Comparison of ENCODE assay signal across 17 cellular contexts in genomic region chr12:14946162-14946561, GRCh38. TPM values are rescaled to one million over a fixed set of nuclear protein-coding genes. Genes with fewer than 3 reads are reported as not detected.
A peak's percentile ranks its signal among the peaks of the same experiment; 100 is the strongest.
DNase-seq lines count a peak whose midpoint lies in the region; ATAC-seq and TF ChIP-seq lines count a peak whose summit lies in the region.
"Had no signal": no experiment of that assay in that cellular context is flagged by ENCODE, and none has a peak within 500 bp of the region (broad histone marks: within the 10 kb centered on the region; RNA-seq: fewer than 3 reads in every experiment).

No MANE protein-coding gene starts in this region.

- H3K9me3 ChIP-seq in vagina: no peaks in the 10 kb centered on the region

- H3K9me3 Mint-ChIP-seq in activated naive CD4-positive, alpha-beta T cell treated with anti-CD3 and anti-CD28 coated beads, Interleukin-2, amount 50 U/mL, for 72 hours: no peaks in the 10 kb centered on the region
- no peaks in the 10 kb centered on the region for H3K9me3 Mint-ChIP-seq in activated naive CD8-positive, alpha-beta T cell treated with anti-CD3 and anti-CD28 coated beads, Interleukin-2, amount 50 U/mL, for 24 hours
- no peaks in the 10 kb centered on the region for H3K9me3 Mint-ChIP-seq in naive B cell

- H3K27me3 Mint-ChIP-seq in activated naive CD8-positive, alpha-beta T cell treated with anti-CD3 and anti-CD28 coated beads, Interleukin-2, amount 50 U/mL, for 24 hours: no peaks in the 10 kb centered on the region
- no peaks in the 10 kb centered on the region for H3K27me3 Mint-ChIP-seq in naive B cell

- intact Hi-C loops in vagina (cut with DNase I): no loop called here

- TF ChIP-seq CTCF in vagina (IDR thresholded peaks at IDR 0.05) (no peak), GM20000 (IDR thresholded peaks at IDR 0.05; ENCODE audit: extremely low read depth, missing control alignments) (no peak)

- H3K4me3 ChIP-seq in vagina: no peak overlapping the region

- peaks cover 20% of the 10 kb centered on the region for H3K4me1 ChIP-seq in vagina

- no peaks in the 10 kb centered on the region for H3K27me3 ChIP-seq in vagina

- peak overlapping the region; percentile 31 for H3K27ac ChIP-seq in vagina

- peaks cover 63% of the 10 kb centered on the region for H3K4me1 Mint-ChIP-seq in activated naive CD8-positive, alpha-beta T cell treated with anti-CD3 and anti-CD28 coated beads, Interleukin-2, amount 50 U/mL, for 24 hours
- H3K4me1 Mint-ChIP-seq in naive B cell: peaks cover 40 to 55% (median 55%) of the 10 kb centered on the region in 3 donors

- ATAC-seq in activated naive CD4-positive, alpha-beta T cell treated with anti-CD3 and anti-CD28 coated beads, Interleukin-2, amount 50 U/mL, for 72 hours: no peak
- no peak for ATAC-seq in activated naive CD8-positive, alpha-beta T cell treated with anti-CD3 and anti-CD28 coated beads, Interleukin-2, amount 50 U/mL, for 24 hours
- no peak for ATAC-seq in naive B cell (ENCODE audit: low read depth in 2 of 2)
- no peak for ATAC-seq in GM18517 (IDR thresholded peaks at IDR 0.05; ENCODE audit: unreplicated experiment)

- peak overlapping the region; percentile 81 for H3K4me3 Mint-ChIP-seq in activated naive CD8-positive, alpha-beta T cell treated with anti-CD3 and anti-CD28 coated beads, Interleukin-2, amount 50 U/mL, for 24 hours
- H3K4me3 Mint-ChIP-seq in naive B cell: peak overlapping the region in 1 of 8 donors; percentile 4

- H3K36me3 Mint-ChIP-seq in activated naive CD4-positive, alpha-beta T cell treated with anti-CD3 and anti-CD28 coated beads, Interleukin-2, amount 50 U/mL, for 72 hours: peaks cover 73 to 88% of the 10 kb centered on the region in 2 donors
- H3K36me3 Mint-ChIP-seq in activated naive CD8-positive, alpha-beta T cell treated with anti-CD3 and anti-CD28 coated beads, Interleukin-2, amount 50 U/mL, for 24 hours (ENCODE audit: low read depth): peaks cover 87% of the 10 kb centered on the region
- H3K36me3 Mint-ChIP-seq in naive B cell: peaks cover 53 to 75% of the 10 kb centered on the region in 2 donors

- TF ChIP-seq POLR2A in vagina (IDR thresholded peaks at IDR 0.05): no peak

- H3K36me3 ChIP-seq in vagina: peaks cover 0 to 7% of the 10 kb centered on the region in 2 donors

- no peak for DNase-seq in activated naive CD4-positive, alpha-beta T cell treated with anti-CD3 and anti-CD28 coated beads, Interleukin-2, amount 50 U/mL, for 72 hours (ENCODE audit: low spot score in 2 of 2)
- no peak for DNase-seq in activated naive CD4-positive, alpha-beta T cell treated with Interleukin-2 at 50 U/mL for 16 hours
- no peak for DNase-seq in activated naive CD8-positive, alpha-beta T cell treated with anti-CD3 and anti-CD28 coated beads, Interleukin-2, amount 50 U/mL, for 24 hours
- DNase-seq in naive B cell (no peak), vagina (ENCODE audit: extremely low spot score in 2 of 2) (no peak), NCI-H526 treated with DMSO at 0.1 percent for 48 hours (lab: John Stamatoyannopoulos, UW) (no peak), GM20000 (ENCODE audit: low spot score) (no peak)
- DNase-seq: amygdala; effector CD8-positive, alpha-beta T cell; glutamatergic neuron; NCI-H1092; occipital lobe had no signal

- peak overlapping the region; percentile 92 for H3K27ac Mint-ChIP-seq in activated naive CD4-positive, alpha-beta T cell treated with anti-CD3 and anti-CD28 coated beads, Interleukin-2, amount 50 U/mL, for 72 hours
- peak overlapping the region; percentile 94 for H3K27ac Mint-ChIP-seq in activated naive CD8-positive, alpha-beta T cell treated with anti-CD3 and anti-CD28 coated beads, Interleukin-2, amount 50 U/mL, for 24 hours
- H3K27ac Mint-ChIP-seq in naive B cell: peak overlapping the region; percentile 84 to 97 (median 90)

RNA-seq across cellular contexts. Expression of gene ERP27, which starts 7.8 kb away (rescaled TPM):
- 1 to 10 TPM; 1.5 to 5.0 TPM for total RNA-seq in activated naive CD4-positive, alpha-beta T cell treated with anti-CD3 and anti-CD28 coated beads, Interleukin-2, amount 50 U/mL, for 72 hours
- 1 to 10 TPM; 2.4 to 4.8 (median 2.7) TPM for polyA plus RNA-seq in naive B cell (ENCODE audit: low read depth in 6 of 6)
- 2.2 TPM for total RNA-seq in vagina
- total RNA-seq: H4, occipital lobe had no signal

RNA-seq across cellular contexts. Expression of gene ARHGDIB, which starts 15.2 kb away (rescaled TPM):
- total RNA-seq in activated naive CD4-positive, alpha-beta T cell treated with anti-CD3 and anti-CD28 coated beads, Interleukin-2, amount 50 U/mL, for 72 hours: 100 to 1,000 TPM; 667 to 811 TPM
- polyA plus RNA-seq in naive B cell (ENCODE audit: low read depth in 6 of 6): 1,000 to 10,000 TPM; 2,706 to 4,844 (median 2,864) TPM
- total RNA-seq in vagina: 153 TPM

RNA-seq across cellular contexts. Expression of gene PDE6H, which starts 26.7 kb away (rescaled TPM):
- not detected for total RNA-seq in activated naive CD4-positive, alpha-beta T cell treated with anti-CD3 and anti-CD28 coated beads, Interleukin-2, amount 50 U/mL, for 72 hours
- polyA plus RNA-seq in naive B cell (ENCODE audit: low read depth in 6 of 6): not detected
- total RNA-seq in vagina: not detected
- total RNA-seq: H4; liver; occipital lobe; T-helper 2 cell treated with Interferon-gamma antibody and Interleukin-4, amounts not matched to agents 100 ng/mL and 5 ng/mL, for 36 hours; urinary bladder had no signal
- polyA plus RNA-seq: liver, urinary bladder had no signal
